Comparison of ENCODE assay signal across 24 cellular contexts in genomic region chr18:41646915-41647314, GRCh38.
"Had no signal": no experiment of that assay in that cellular context is flagged by ENCODE, and none has a peak within 500 bp of the region (broad histone marks: within the 10 kb centered on the region; RNA-seq: fewer than 3 reads in every experiment).

No MANE protein-coding gene starts in this region.

- FAIRE-seq: endometrium, keratinocyte, pancreas had no signal

- H3K27ac ChIP-seq: colonic mucosa, esophagus squamous epithelium, pancreas, right atrium auricular region, sigmoid colon, testis, tibial artery, upper lobe of right lung, uterus had no signal

- H3K4me1 ChIP-seq: colonic mucosa, esophagus squamous epithelium, pancreas, right atrium auricular region, sigmoid colon, testis, upper lobe of right lung, uterus had no signal

- H3K27me3 Mint-ChIP-seq: effector memory CD8-positive, alpha-beta T cell; naive thymus-derived CD8-positive, alpha-beta T cell; stimulated activated memory B cell treated with anti-CD40 and anti-IgM and Interleukin-4, amounts not matched to agents 10 μg/mL and 1 μg/mL and 100 μg/mL, for 72 hours had no signal

- H3K27me3 ChIP-seq: colonic mucosa, esophagus squamous epithelium, pancreas, right atrium auricular region, sigmoid colon, testis, tibial artery, upper lobe of right lung, uterus had no signal

- H3K4me1 Mint-ChIP-seq: naive thymus-derived CD8-positive, alpha-beta T cell; stimulated activated memory B cell treated with anti-CD40 and anti-IgM and Interleukin-4, amounts not matched to agents 10 μg/mL and 1 μg/mL and 100 μg/mL, for 72 hours had no signal

- H3K4me3 Mint-ChIP-seq: effector memory CD8-positive, alpha-beta T cell; naive thymus-derived CD8-positive, alpha-beta T cell; stimulated activated memory B cell treated with anti-CD40 and anti-IgM and Interleukin-4, amounts not matched to agents 10 μg/mL and 1 μg/mL and 100 μg/mL, for 72 hours had no signal

- H3K9me3 ChIP-seq: colonic mucosa, esophagus squamous epithelium, pancreas, right atrium auricular region, sigmoid colon, testis, tibial artery, upper lobe of right lung, uterus had no signal

- H3K36me3 Mint-ChIP-seq: naive thymus-derived CD8-positive, alpha-beta T cell; stimulated activated memory B cell treated with anti-CD40 and anti-IgM and Interleukin-4, amounts not matched to agents 10 μg/mL and 1 μg/mL and 100 μg/mL, for 72 hours had no signal

- H3K36me3 ChIP-seq: colonic mucosa, esophagus squamous epithelium, pancreas, right atrium auricular region, sigmoid colon, tibial artery, upper lobe of right lung, uterus had no signal

- ATAC-seq: effector memory CD8-positive, alpha-beta T cell; naive thymus-derived CD8-positive, alpha-beta T cell; pancreas; stimulated activated memory B cell treated with anti-CD40 and anti-IgM and Interleukin-4, amounts not matched to agents 10 μg/mL and 1 μg/mL and 100 μg/mL, for 72 hours; stimulated activated naive CD8-positive, alpha-beta T cell treated with anti-CD3 and anti-CD28 coated beads, Interleukin-15, Interleukin-2, amounts not matched to agents 100 U/mL and 50 U/mL, for 24 hours; upper lobe of right lung had no signal

- H3K27ac Mint-ChIP-seq: effector memory CD8-positive, alpha-beta T cell; naive thymus-derived CD8-positive, alpha-beta T cell; stimulated activated memory B cell treated with anti-CD40 and anti-IgM and Interleukin-4, amounts not matched to agents 10 μg/mL and 1 μg/mL and 100 μg/mL, for 72 hours had no signal

- H3K4me3 ChIP-seq: colonic mucosa, esophagus squamous epithelium, pancreas, right atrium auricular region, sigmoid colon, testis, tibial artery, upper lobe of right lung, uterus had no signal

- DNase-seq: central memory CD4-positive, alpha-beta T cell; colonic mucosa; dermis blood vessel endothelial cell; effector memory CD8-positive, alpha-beta T cell; erythroblast; esophagus squamous epithelium; foreskin melanocyte; head of caudate nucleus; midbrain; naive thymus-derived CD8-positive, alpha-beta T cell; occipital lobe; pancreas; sigmoid colon; stimulated activated CD4-positive, alpha-beta T cell treated with anti-CD3 and anti-CD28 coated beads, Interleukin-4, amount 100 ng/mL, for 4 hours; stimulated activated naive CD8-positive, alpha-beta T cell treated with anti-CD3 and anti-CD28 coated beads, Interleukin-15, Interleukin-2, amounts not matched to agents 100 U/mL and 50 U/mL, for 24 hours; substantia nigra; testis; tibial artery; upper lobe of right lung; uterus had no signal
